In genomic region chr14:91244501-91244901, GRCh38 we compare ENCODE assay signal across 8 cellular contexts.
A peak's percentile ranks its signal among the peaks of the same experiment; 100 is the strongest.
DNase-seq lines count a peak whose midpoint lies in the region; ATAC-seq lines count a peak whose summit lies in the region.

Gene GPR68, minus strand, starts transcription at chr14:91244704. Its CDS starts 9,654 bp downstream, at chr14:91235050.

- H3K4me3 ChIP-seq in skin epidermis = peak within 1 kb of the TSS; percentile 13 to 41 (median 31)

- ATAC-seq in HG03439 (IDR thresholded peaks at IDR 0.05; ENCODE audit: unreplicated experiment) (no peak), HG03175 (IDR thresholded peaks at IDR 0.05; ENCODE audit: unreplicated experiment) (no peak)

- DNase-seq in GM03348 (ENCODE audit: low spot score) = peak; percentile 87
- DNase-seq in NCI-H2107 (lab: John Stamatoyannopoulos, UW) = peak; percentile 86
- DNase-seq in amygdala (lab: John Stamatoyannopoulos, UW) = peak in 37 of 56 donors; percentile 6 to 74 (median 36)
- DNase-seq in hepatic stellate cell (ENCODE audit: low spot score) = peak; percentile 57
- DNase-seq in SIG-M5 treated with dmso at 0.1 percent for 504 hours (lab: John Stamatoyannopoulos, UW; ENCODE audit: unreplicated experiment) = no peak

- H3K27ac ChIP-seq in skin epidermis = peak within 1 kb of the TSS; percentile 26 to 96 (median 83)
